ENCODE assay signal across 19 cellular contexts in the genomic region with DNA sequence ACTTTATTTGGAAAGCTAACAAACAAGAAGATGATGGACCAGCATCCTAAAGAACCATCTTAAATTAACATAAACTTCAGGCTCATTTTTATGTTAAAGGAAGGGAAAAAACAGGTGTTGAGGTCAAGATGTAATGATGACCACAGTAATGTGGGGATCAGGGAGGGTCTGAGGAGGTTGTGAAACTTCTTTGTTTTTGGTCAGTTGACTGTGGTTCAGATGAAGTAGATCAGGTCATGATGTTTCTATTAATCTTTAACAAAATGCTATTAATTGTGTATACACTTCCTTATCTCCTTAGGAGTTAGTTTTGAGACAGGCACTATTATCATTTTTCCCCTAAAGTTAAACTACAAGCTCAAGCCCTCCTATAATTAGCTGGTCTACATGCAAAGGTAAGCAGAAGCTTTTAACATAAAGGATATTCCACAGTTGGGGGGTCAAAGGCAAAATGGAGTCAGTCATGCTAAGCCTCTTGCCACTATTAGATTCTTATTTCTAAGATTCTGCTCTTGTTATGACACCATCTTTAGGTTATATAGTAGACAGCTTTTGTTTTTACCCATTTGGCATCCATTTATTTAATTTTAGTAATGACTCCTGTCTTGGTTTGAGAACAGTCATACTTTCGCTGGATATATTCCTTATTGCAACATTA.
DNase-seq lines count a peak whose midpoint lies in the region; ATAC-seq and TF ChIP-seq lines count a peak whose summit lies in the region.
"Had no signal": no experiment of that assay in that cellular context is flagged by ENCODE, and none has a peak within 500 bp of the region (broad histone marks: within the 10 kb centered on the region; RNA-seq: fewer than 3 reads in every experiment).

No MANE protein-coding gene starts in this region.

- no peak overlapping the region for H3K27ac ChIP-seq in left ventricle myocardium inferior (replicated peaks)
- H3K27ac ChIP-seq: hepatocyte, right atrium auricular region, RWPE1, vagina had no signal

- no peak overlapping the region for H3K4me3 ChIP-seq in left ventricle myocardium inferior
- H3K4me3 ChIP-seq: hepatocyte, right atrium auricular region, vagina had no signal

- intact Hi-C loops in left ventricle myocardium inferior (cut with micrococcal nuclease), result no loop called here

- H3K27me3 ChIP-seq in left ventricle myocardium inferior (ENCODE audit: low read depth), result no peaks in the 10 kb centered on the region
- H3K27me3 ChIP-seq: hepatocyte, right atrium auricular region, vagina had no signal

- H3K9me3 ChIP-seq in left ventricle myocardium inferior (replicated peaks), result no peaks in the 10 kb centered on the region
- H3K9me3 ChIP-seq: right atrium auricular region, vagina had no signal

- no peaks in the 10 kb centered on the region for H3K36me3 ChIP-seq in left ventricle myocardium inferior
- H3K36me3 ChIP-seq: right atrium auricular region, vagina had no signal

- ATAC-seq in GM18861 (IDR thresholded peaks at IDR 0.05; ENCODE audit: unreplicated experiment), result peak; percentile 76
- peak; percentile 59 for ATAC-seq in GM21515 (IDR thresholded peaks at IDR 0.05; ENCODE audit: unreplicated experiment)
- ATAC-seq in HG02981 (IDR thresholded peaks at IDR 0.05; ENCODE audit: unreplicated experiment), result peak; percentile 80
- no peak for ATAC-seq in GM18858 (IDR thresholded peaks at IDR 0.05; ENCODE audit: unreplicated experiment)
- ATAC-seq: activated T-helper 17 cell treated with anti-CD3 and anti-CD28 coated beads, Interleukin-2, amount 50 U/mL, for 72 hours had no signal

- DNase-seq in HT-29 (ENCODE audit: low spot score) (peak; percentile 9), left ventricle myocardium inferior (no peak), Ammon's horn (ENCODE audit: low spot score) (no peak)
- DNase-seq in central memory CD4-positive, alpha-beta T cell, result no peak
- DNase-seq: CD4-positive, CD25-positive, alpha-beta regulatory T cell; HFFc6; Karpas-422; NCI-H1105; NCI-H524 treated with DMSO at 0.1 percent for 48 hours; nucleus accumbens had no signal

- no peaks in the 10 kb centered on the region for H3K4me1 ChIP-seq in left ventricle myocardium inferior
- H3K4me1 ChIP-seq: right atrium auricular region, vagina had no signal

- no peak for TF ChIP-seq CTCF in left ventricle myocardium inferior (IDR thresholded peaks at IDR 0.05; ENCODE audit: borderline replicate concordance)
